In genomic region chr12:132554857-132555630, GRCh38 we compare ENCODE assay signal across 11 cellular contexts. TPM values are rescaled to one million over a fixed set of nuclear protein-coding genes. Genes with fewer than 3 reads are reported as not detected.
A peak's percentile ranks its signal among the peaks of the same experiment; 100 is the strongest.
DNase-seq lines count a peak whose midpoint lies in the region; ATAC-seq, FAIRE-seq and TF ChIP-seq lines count a peak whose summit lies in the region.
"Had no signal": no experiment of that assay in that cellular context is flagged by ENCODE, and none has a peak within 500 bp of the region (broad histone marks: within the 10 kb centered on the region; RNA-seq: fewer than 3 reads in every experiment).

No MANE protein-coding gene starts in this region.

- peaks cover 0 to 2% of the 10 kb centered on the region in 2 donors for H3K27me3 Mint-ChIP-seq in CD4-positive, alpha-beta memory T cell

- CTCF ChIA-PET in CD4-positive, alpha-beta memory T cell (lab: Charles Lee; ENCODE audit: partially characterized antibody), result no interaction called here

- no peaks in the 10 kb centered on the region for H3K27me3 ChIP-seq in CD4-positive, alpha-beta memory T cell (ENCODE audit: insufficient read depth, low read length)
- H3K27me3 ChIP-seq in WERI-Rb-1 (ENCODE audit: insufficient read depth, low read depth, severe bottlenecking) (no peaks in the 10 kb centered on the region), keratinocyte (ENCODE audit: control insufficient read depth, extremely low read depth, insufficient read depth, low read length) (no peaks in the 10 kb centered on the region)

- H3K27ac ChIP-seq in CD4-positive, alpha-beta memory T cell (ENCODE audit: low read depth, low read length), result no peak overlapping the region
- H3K27ac ChIP-seq in WERI-Rb-1 (peak overlapping the region; percentile 30; the same call in 1 of the 2 replicates), keratinocyte (ENCODE audit: control insufficient read depth, insufficient read depth, low read length) (no peak overlapping the region)

- H2AFZ ChIP-seq in keratinocyte (ENCODE audit: control insufficient read depth, low read length), result no peak overlapping the region

- H3K79me2 ChIP-seq in keratinocyte (ENCODE audit: control insufficient read depth, insufficient read depth, low read length), result no peaks in the 10 kb centered on the region

- no peak overlapping the region for H3K27ac Mint-ChIP-seq in CD4-positive, alpha-beta memory T cell

- no peak for FAIRE-seq in keratinocyte (lab: Jason Lieb, UNC)

- peaks cover 5 to 9% of the 10 kb centered on the region in 2 donors for H3K36me3 Mint-ChIP-seq in CD4-positive, alpha-beta memory T cell

- no peak overlapping the region for H3K9ac ChIP-seq in keratinocyte (ENCODE audit: control insufficient read depth, extremely low read depth, insufficient read depth, low read length)

- H3K4me3 ChIP-seq in CD4-positive, alpha-beta memory T cell (ENCODE audit: low read length in 2 of 2), result no peak overlapping the region
- H3K4me3 ChIP-seq in WERI-Rb-1 (ENCODE audit: low read depth, low read length) (no peak overlapping the region), keratinocyte (ENCODE audit: control insufficient read depth in 2 of 3, extremely low read depth in 1 of 3, insufficient read depth in 2 of 3, low read depth in 1 of 3, low read length in 3 of 3) (no peak overlapping the region)

- H3K9me3 ChIP-seq in CD4-positive, alpha-beta memory T cell (ENCODE audit: control insufficient read depth in 1 of 2, low read length in 2 of 2), result no peaks in the 10 kb centered on the region
- no peaks in the 10 kb centered on the region for H3K9me3 ChIP-seq in WERI-Rb-1 (ENCODE audit: severe bottlenecking)
- H3K9me3 ChIP-seq in keratinocyte (ENCODE audit: control insufficient read depth, low read depth, low read length), result no peaks in the 10 kb centered on the region

- no peaks in the 10 kb centered on the region for H3K36me3 ChIP-seq in CD4-positive, alpha-beta memory T cell (ENCODE audit: insufficient read depth, low read length)
- H3K36me3 ChIP-seq in WERI-Rb-1, result peaks cover 4% of the 10 kb centered on the region; the same call in 1 of the 2 replicates
- no peaks in the 10 kb centered on the region for H3K36me3 ChIP-seq in keratinocyte (ENCODE audit: control insufficient read depth in 2 of 2, extremely low read depth in 1 of 2, insufficient read depth in 2 of 2, low read length in 2 of 2)

- ATAC-seq in GM21515 (IDR thresholded peaks at IDR 0.05; ENCODE audit: unreplicated experiment) (no peak), GM21390 (IDR thresholded peaks at IDR 0.05; ENCODE audit: unreplicated experiment) (no peak), HG03520 (IDR thresholded peaks at IDR 0.05; ENCODE audit: unreplicated experiment) (no peak)

- H3K9me1 ChIP-seq in keratinocyte (ENCODE audit: control insufficient read depth, extremely low read depth, insufficient read depth, low read length), result no peaks in the 10 kb centered on the region

- TF ChIP-seq CTCF in GM13977 (IDR thresholded peaks at IDR 0.05; ENCODE audit: extremely low read depth, insufficient read depth, missing control alignments), result peak; percentile 54
- TF ChIP-seq CTCF in WERI-Rb-1 (IDR thresholded peaks at IDR 0.05; ENCODE audit: low read depth, low read length), result peak; percentile 69
- peak; percentile 28 to 64 (median 32) for TF ChIP-seq CTCF in keratinocyte (optimal IDR thresholded peaks at IDR 0.05 in 1 of 3, IDR thresholded peaks at IDR 0.05 in 1 of 3, conservative IDR thresholded peaks at IDR 0.05 in 1 of 3; ENCODE audit: extremely low read depth in 1 of 3, insufficient read depth in 2 of 3, low read length in 3 of 3)

- no peak overlapping the region for H3K4me3 Mint-ChIP-seq in CD4-positive, alpha-beta memory T cell

- H3K4me1 ChIP-seq in CD4-positive, alpha-beta memory T cell (ENCODE audit: insufficient read depth, low read length), result peaks cover 16% of the 10 kb centered on the region
- H3K4me1 ChIP-seq in keratinocyte (ENCODE audit: control insufficient read depth, extremely low read depth, insufficient read depth, low read length), result no peaks in the 10 kb centered on the region

- dilution Hi-C loops in keratinocyte (cut with MboI; ENCODE audit: extremely low pct_ligation_motif_present, low sequenced_read_pairs), result no loop called here

- H4K20me1 ChIP-seq in keratinocyte (ENCODE audit: control insufficient read depth, extremely low read depth, insufficient read depth, low read length), result no peaks in the 10 kb centered on the region

- H3K4me1 Mint-ChIP-seq in CD4-positive, alpha-beta memory T cell, result peaks cover 8 to 28% (median 12%) of the 10 kb centered on the region in 4 donors

- DNase-seq in CD4-positive, alpha-beta memory T cell, result peak in 3 of 5 donors; percentile 26 to 46 (median 29)
- DNase-seq in GM13977 (ENCODE audit: low spot score), result no peak
- peak; percentile 45 for DNase-seq in WERI-Rb-1
- DNase-seq in keratinocyte (ENCODE audit: low read depth, low spot score), result no peak
- DNase-seq in NCI-H1105 (lab: John Stamatoyannopoulos, UW), result no peak
- DNase-seq: SHP77, substantia nigra had no signal

- H3K4me2 ChIP-seq in keratinocyte (ENCODE audit: control insufficient read depth, extremely low read depth, insufficient read depth, low read depth, low read length), result no peak overlapping the region

- no peaks in the 10 kb centered on the region for H3K9me3 Mint-ChIP-seq in CD4-positive, alpha-beta memory T cell

- intact Hi-C loops in CD4-positive, alpha-beta memory T cell (cut with micrococcal nuclease), result no loop called here

- in situ Hi-C loops in GM13977 (cut with MboI; ENCODE audit: low pct_unique_long_range_greater_than_20kb, low sequenced_read_pairs, unreplicated experiment), result no loop called here

- POLR2A ChIA-PET in CD4-positive, alpha-beta memory T cell (lab: Charles Lee; ENCODE audit: partially characterized antibody), result interaction anchor here (1.0 kb wide), 1 partner anchor 140 kb away, joined by 3 read pairs; no protein-coding TSS in a partner anchor

RNA-seq across cellular contexts. Expression of gene LRCOL1, which starts 55.3 kb away (rescaled TPM):
- not detected for total RNA-seq in CD4-positive, alpha-beta memory T cell
- not detected for polyA plus RNA-seq in CD4-positive, alpha-beta memory T cell
- polyA plus RNA-seq in keratinocyte, result not detected in 3 replicates
- polyA plus RNA-seq in keratinocyte (2011; ENCODE audit: low read depth), result not detected
- not detected in 2 replicates for polyA plus RNA-seq in keratinocyte (2011; cell fraction: cytosol; rRNA removed)
- polyA plus RNA-seq in keratinocyte (2011; cell fraction: nucleus; rRNA removed), result not detected in 2 replicates
- polyA plus RNA-seq in keratinocyte (2012; ENCODE audit: low replicate concordance), result not detected in 2 replicates
- polyA minus RNA-seq in keratinocyte, result not detected in 3 replicates
- polyA minus RNA-seq in keratinocyte (2011; cell fraction: cytosol; rRNA and poly(A)+ RNA removed), result not detected
- polyA minus RNA-seq in keratinocyte (2011; cell fraction: nucleus; rRNA and poly(A)+ RNA removed), result not detected in 2 replicates
- total RNA-seq: HT1080 had no signal

Comparison
In these comparisons a context has a peak if more than half of its experiments do, and no peak if none do; other contexts are left out.
1. DNase-seq: peak in CD4-positive, alpha-beta memory T cell (3 of 5) and WERI-Rb-1 (single experiment); none in GM13977 (single experiment), keratinocyte (single experiment) and NCI-H1105 (single experiment).
2. Peak in every context shown above with its lines, with median percentiles within 50 percentile points of each other: CTCF ChIP-seq.